8 cellular contexts compared by ENCODE assay signal in the genomic region with DNA sequence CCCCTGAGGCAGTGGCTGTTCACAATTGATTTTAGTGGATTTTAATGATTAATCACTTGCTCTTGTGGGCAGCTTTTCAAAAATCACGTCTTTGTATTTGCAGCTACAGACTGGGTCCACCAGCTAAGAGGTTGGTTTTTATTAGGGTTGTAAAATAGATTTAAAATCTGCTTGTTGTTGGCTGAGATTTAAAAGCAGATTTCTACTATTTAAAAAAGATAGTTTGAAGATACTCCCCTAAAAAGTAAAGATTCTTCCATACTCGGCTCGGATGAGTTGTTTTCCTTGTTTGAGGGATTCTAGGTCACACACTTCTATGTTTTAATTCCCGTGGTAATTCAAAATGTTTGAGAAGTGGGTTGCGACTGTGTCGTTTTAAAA. TPM values are rescaled to one million over a fixed set of nuclear protein-coding genes. Genes with fewer than 3 reads are reported as not detected.
DNase-seq lines count a peak whose midpoint lies in the region; ATAC-seq, FAIRE-seq and TF ChIP-seq lines count a peak whose summit lies in the region.

No MANE protein-coding gene starts in this region.

- FAIRE-seq in D721Med (lab: Jason Lieb, UNC) = no peak

- H3K27ac ChIP-seq in MM.1S (ENCODE audit: low read length) = peak overlapping the region; percentile 87
- peak overlapping the region; percentile 97 for H3K27ac ChIP-seq in effector memory CD4-positive, alpha-beta T cell (ENCODE audit: insufficient read depth, low read length, poor library complexity, severe bottlenecking)

- H2AFZ ChIP-seq in MM.1S (ENCODE audit: low read length) = peak overlapping the region; percentile 79

- TF ChIP-seq CTCF in BJ (IDR thresholded peaks at IDR 0.05; ENCODE audit: insufficient read depth, low read depth, low read length) (no peak), MM.1S (IDR thresholded peaks at IDR 0.05; ENCODE audit: low read length) (no peak), nephron progenitor cell (IDR thresholded peaks at IDR 0.05) (no peak), D721Med (IDR thresholded peaks at IDR 0.05; ENCODE audit: insufficient read depth, missing control alignments) (no peak)

- peaks cover 18% of the 10 kb centered on the region for H3K4me1 Mint-ChIP-seq in nephron progenitor cell

- H3K9me3 Mint-ChIP-seq in nephron progenitor cell = no peaks in the 10 kb centered on the region

- H3K9me2 ChIP-seq in MM.1S (replicated peaks; ENCODE audit: insufficient read depth, low read length) = no peaks in the 10 kb centered on the region

- H3K27me3 ChIP-seq in BJ (ENCODE audit: control insufficient read depth, insufficient read depth, low read length) = no peaks in the 10 kb centered on the region
- no peaks in the 10 kb centered on the region for H3K27me3 ChIP-seq in MM.1S (replicated peaks; ENCODE audit: insufficient read depth, low read length)
- H3K27me3 ChIP-seq in effector memory CD4-positive, alpha-beta T cell (replicated peaks; ENCODE audit: control insufficient read depth, insufficient read depth, low read length, poor library complexity, severe bottlenecking) = no peaks in the 10 kb centered on the region

- H3K4me3 Mint-ChIP-seq in nephron progenitor cell = peak overlapping the region; percentile 87

- H4K20me1 ChIP-seq in MM.1S (ENCODE audit: insufficient read depth, low read length) = no peaks in the 10 kb centered on the region

- H3K4me3 ChIP-seq in BJ (ENCODE audit: low read depth, low read length) = peak overlapping the region; percentile 71
- peak overlapping the region; percentile 95 for H3K4me3 ChIP-seq in MM.1S (ENCODE audit: low read length)
- peak overlapping the region; percentile 100 for H3K4me3 ChIP-seq in effector memory CD4-positive, alpha-beta T cell (ENCODE audit: insufficient read depth, low read depth, low read length, poor library complexity, severe bottlenecking)

- no peaks in the 10 kb centered on the region for H3K36me3 ChIP-seq in BJ (ENCODE audit: control insufficient read depth, insufficient read depth, low read length)
- no peaks in the 10 kb centered on the region for H3K36me3 ChIP-seq in MM.1S (replicated peaks; ENCODE audit: insufficient read depth, low read length)
- no peaks in the 10 kb centered on the region for H3K36me3 ChIP-seq in effector memory CD4-positive, alpha-beta T cell (ENCODE audit: control insufficient read depth, insufficient read depth, low read length)

- peak overlapping the region; percentile 81 for H3K4me2 ChIP-seq in MM.1S (ENCODE audit: low read depth, low read length)

- CTCF ChIA-PET in BJ (lab: Yijun Ruan, JAX) = interaction anchor here (2.7 kb wide), 1 partner anchor 129 kb away, joined by 9 read pairs; no protein-coding TSS in a partner anchor

- H3K36me3 Mint-ChIP-seq in nephron progenitor cell (ENCODE audit: low read depth) = peaks cover 25% of the 10 kb centered on the region

- H3K9ac ChIP-seq in MM.1S (ENCODE audit: low read length) = peak overlapping the region; percentile 88

- H3K27ac Mint-ChIP-seq in nephron progenitor cell = peak overlapping the region; percentile 64

- POLR2A ChIA-PET in BJ (lab: Charles Lee) = no interaction called here

- peaks cover 1% of the 10 kb centered on the region for H3K27me3 Mint-ChIP-seq in nephron progenitor cell (ENCODE audit: low read depth, poor library complexity)

- no peak for ATAC-seq in GM18502 (IDR thresholded peaks at IDR 0.05; ENCODE audit: poor library complexity, unreplicated experiment)

- no peak for DNase-seq in BJ (ENCODE audit: low read depth)
- no peak for DNase-seq in MM.1S
- no peak for DNase-seq in effector memory CD4-positive, alpha-beta T cell
- no peak for DNase-seq in nephron progenitor cell
- DNase-seq in D721Med (ENCODE audit: insufficient read length, low spot score) = no peak
- DNase-seq in SIG-M5 (lab: John Stamatoyannopoulos, UW) = no peak
- no peak for DNase-seq in NCI-H2029 treated with DMSO at 0.1 percent for 48 hours (lab: John Stamatoyannopoulos, UW)

- H3K9me3 ChIP-seq in MM.1S (replicated peaks; ENCODE audit: insufficient read depth, low read length) = no peaks in the 10 kb centered on the region
- H3K9me3 ChIP-seq in effector memory CD4-positive, alpha-beta T cell (ENCODE audit: control insufficient read depth, low read length) = no peaks in the 10 kb centered on the region

- H3K79me2 ChIP-seq in MM.1S (ENCODE audit: low read length) = peaks cover 49% of the 10 kb centered on the region

- peaks cover 5% of the 10 kb centered on the region for H3K4me1 ChIP-seq in MM.1S (ENCODE audit: low read length)
- peaks cover 12% of the 10 kb centered on the region for H3K4me1 ChIP-seq in effector memory CD4-positive, alpha-beta T cell (ENCODE audit: control insufficient read depth, insufficient read depth, low read length, poor library complexity, severe bottlenecking)

- peaks cover 16% of the 10 kb centered on the region for H3F3A ChIP-seq in MM.1S (ENCODE audit: insufficient read depth, low read length)

RNA-seq across cellular contexts. Expression of a gene that starts 1.7 kb away (rescaled TPM):
- polyA plus RNA-seq in BJ (2011; rRNA removed) = 11.0 and 22.3 TPM in 2 replicates
- 27.1 and 27.6 TPM in 2 replicates for polyA minus RNA-seq in BJ (2011; rRNA and poly(A)+ RNA removed)
